1 cellular context compared by ENCODE assay signal in the genomic region with DNA sequence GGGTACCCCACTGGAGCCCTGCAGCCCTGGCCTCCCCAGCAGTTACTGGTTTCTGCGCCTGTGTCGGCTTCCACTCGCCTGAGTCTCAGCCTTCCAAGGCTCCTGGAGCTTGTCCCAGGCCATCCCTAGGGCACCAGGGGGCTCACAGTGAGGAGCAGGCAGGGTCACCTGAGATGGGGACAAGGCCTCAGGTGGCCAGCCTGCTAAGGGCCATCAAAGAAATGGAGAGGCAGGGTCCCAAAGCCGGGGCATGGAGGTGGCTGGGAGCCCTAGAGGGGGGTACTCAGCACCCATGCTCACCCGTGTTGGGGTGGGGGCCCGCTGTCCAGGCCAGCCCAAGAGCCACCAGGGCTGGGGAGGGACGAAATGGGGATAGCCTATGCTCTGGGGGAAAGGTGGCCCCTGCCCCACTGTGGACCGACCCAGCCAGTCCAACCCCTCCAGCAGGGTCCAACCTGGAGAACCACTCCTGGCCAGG.
TF ChIP-seq lines count a peak whose summit lies in the region.

No MANE protein-coding gene starts in this region.

TF ChIP-seq in GM23338, 12 proteins besides CTCF, POLR2A, EP300 and RAD21 (continued from another document):
- no peak for TF ChIP-seq STAT1 (IDR thresholded peaks at IDR 0.05; ENCODE audit: unreplicated experiment)
- no peak for TF ChIP-seq ZNF331 (CRISPR knock-in tag; IDR thresholded peaks at IDR 0.05; ENCODE audit: low read depth)
- no peak for TF ChIP-seq NANOG (IDR thresholded peaks at IDR 0.05; ENCODE audit: borderline replicate concordance)
- no peak for TF ChIP-seq CREB1 (CRISPR knock-in tag; IDR thresholded peaks at IDR 0.05; ENCODE audit: low read depth)
- TF ChIP-seq ETS1 (IDR thresholded peaks at IDR 0.05): no peak
- no peak for TF ChIP-seq POLR2AphosphoS5 (IDR thresholded peaks at IDR 0.05; ENCODE audit: low read depth)
- no peak for TF ChIP-seq ZNF114 (CRISPR knock-in tag; IDR thresholded peaks at IDR 0.05)
- TF ChIP-seq JUNB (IDR thresholded peaks at IDR 0.05; ENCODE audit: unreplicated experiment): no peak
- no peak for TF ChIP-seq EZH2phosphoT487 (IDR thresholded peaks at IDR 0.05; ENCODE audit: unreplicated experiment)
